In genomic region chr6:119312875-119313338, GRCh38 we compare ENCODE assay signal across 1 cellular context.
A peak's percentile ranks its signal among the peaks of the same experiment; 100 is the strongest.
TF ChIP-seq lines count a peak whose summit lies in the region.

No MANE protein-coding gene starts in this region.

TF ChIP-seq in K562, 482 proteins besides CTCF, POLR2A, EP300 and RAD21 (continued from another document and continues in another):
- TF ChIP-seq STAT6 (CRISPR knock-in tag; IDR thresholded peaks at IDR 0.05) (no peak), FOXJ3 (CRISPR knock-in tag; IDR thresholded peaks at IDR 0.05) (no peak), KDM2B (CRISPR knock-in tag; IDR thresholded peaks at IDR 0.05) (no peak), MAFK (IDR thresholded peaks at IDR 0.05; ENCODE audit: low read length) (no peak), RB1 (IDR thresholded peaks at IDR 0.05; ENCODE audit: low read depth) (no peak), SIRT6 (IDR thresholded peaks at IDR 0.05; ENCODE audit: low read depth, low read length) (no peak), ZNF277 (CRISPR knock-in tag; IDR thresholded peaks at IDR 0.05; ENCODE audit: borderline replicate concordance) (no peak), ZNF217 (CRISPR knock-in tag; IDR thresholded peaks at IDR 0.05) (no peak), MLX (CRISPR knock-in tag; conservative IDR thresholded peaks at IDR 0.05) (no peak), E2F5 (CRISPR knock-in tag; IDR thresholded peaks at IDR 0.05) (no peak), ZNF121 (CRISPR knock-in tag; conservative IDR thresholded peaks at IDR 0.05) (no peak), SRSF3 (IDR thresholded peaks at IDR 0.05; ENCODE audit: insufficient read depth, low read length) (no peak), SRSF9 (IDR thresholded peaks at IDR 0.05; ENCODE audit: borderline replicate concordance, low read depth, low read length) (no peak), TOE1 (IDR thresholded peaks at IDR 0.05; ENCODE audit: borderline replicate concordance) (no peak), TOE1 (CRISPR knock-in tag; IDR thresholded peaks at IDR 0.05; ENCODE audit: borderline replicate concordance, low read depth) (no peak), CEBPZ (IDR thresholded peaks at IDR 0.05; ENCODE audit: borderline replicate concordance, low read depth, low read length) (no peak), SMAD3 (CRISPR knock-in tag; conservative IDR thresholded peaks at IDR 0.05) (no peak), ZNF699 (CRISPR knock-in tag; IDR thresholded peaks at IDR 0.05; ENCODE audit: insufficient replicate concordance) (no peak), SMARCA4 (IDR thresholded peaks at IDR 0.05) (peak; percentile 82), SAP30 (IDR thresholded peaks at IDR 0.05; ENCODE audit: borderline replicate concordance, insufficient read depth, low read depth, low read length, poor library complexity, severe bottlenecking) (no peak), FOXO4 (CRISPR knock-in tag; IDR thresholded peaks at IDR 0.05) (no peak), LARP7 (IDR thresholded peaks at IDR 0.05) (no peak), NFIC (IDR thresholded peaks at IDR 0.05) (peak; percentile 50; the same call in 1 of the 2 replicates), MTF1 (CRISPR knock-in tag; IDR thresholded peaks at IDR 0.05; ENCODE audit: borderline replicate concordance) (no peak), CCAR2 (IDR thresholded peaks at IDR 0.05; ENCODE audit: low read depth, low read length) (no peak), PCBP1 (IDR thresholded peaks at IDR 0.05; ENCODE audit: low read depth, low read length, poor library complexity, severe bottlenecking) (no peak), CBFB (CRISPR knock-in tag; IDR thresholded peaks at IDR 0.05) (no peak), RFX1 (IDR thresholded peaks at IDR 0.05) (no peak), ZSCAN29 (IDR thresholded peaks at IDR 0.05) (no peak), ZFPM2 (CRISPR knock-in tag; IDR thresholded peaks at IDR 0.05) (no peak), BACH1 (tag; IDR thresholded peaks at IDR 0.05) (no peak; the same call in 1 of the 2 replicates), ESRRA (IDR thresholded peaks at IDR 0.05; ENCODE audit: borderline replicate concordance, low read depth) (peak; percentile 98), TEAD2 (tag; IDR thresholded peaks at IDR 0.05) (no peak), SP1 (CRISPR knock-in tag; IDR thresholded peaks at IDR 0.05) (no peak), SRSF1 (IDR thresholded peaks at IDR 0.05; ENCODE audit: low read depth, low read length) (no peak), ATF7 (IDR thresholded peaks at IDR 0.05) (peak; percentile 70; the same call in 1 of the 2 replicates), SNRNP70 (optimal IDR thresholded peaks at IDR 0.05; ENCODE audit: low read depth, low read length) (no peak), ZNF445 (CRISPR knock-in tag; IDR thresholded peaks at IDR 0.05; ENCODE audit: low read depth) (no peak), KAT2B (IDR thresholded peaks at IDR 0.05; ENCODE audit: low read depth, low read length) (no peak), TAF1 (IDR thresholded peaks at IDR 0.05; ENCODE audit: control insufficient read depth, extremely low read depth, insufficient read depth, low read length, severe bottlenecking) (no peak), ARID3A (IDR thresholded peaks at IDR 0.05; ENCODE audit: borderline replicate concordance, low read depth, low read length) (peak; percentile 71; the same call in 1 of the 2 replicates), MCM7 (IDR thresholded peaks at IDR 0.05) (no peak), ZNF778 (CRISPR knock-in tag; IDR thresholded peaks at IDR 0.05) (no peak), ZSCAN32 (CRISPR knock-in tag; IDR thresholded peaks at IDR 0.05) (no peak)
- TF ChIP-seq, protein P1, sequence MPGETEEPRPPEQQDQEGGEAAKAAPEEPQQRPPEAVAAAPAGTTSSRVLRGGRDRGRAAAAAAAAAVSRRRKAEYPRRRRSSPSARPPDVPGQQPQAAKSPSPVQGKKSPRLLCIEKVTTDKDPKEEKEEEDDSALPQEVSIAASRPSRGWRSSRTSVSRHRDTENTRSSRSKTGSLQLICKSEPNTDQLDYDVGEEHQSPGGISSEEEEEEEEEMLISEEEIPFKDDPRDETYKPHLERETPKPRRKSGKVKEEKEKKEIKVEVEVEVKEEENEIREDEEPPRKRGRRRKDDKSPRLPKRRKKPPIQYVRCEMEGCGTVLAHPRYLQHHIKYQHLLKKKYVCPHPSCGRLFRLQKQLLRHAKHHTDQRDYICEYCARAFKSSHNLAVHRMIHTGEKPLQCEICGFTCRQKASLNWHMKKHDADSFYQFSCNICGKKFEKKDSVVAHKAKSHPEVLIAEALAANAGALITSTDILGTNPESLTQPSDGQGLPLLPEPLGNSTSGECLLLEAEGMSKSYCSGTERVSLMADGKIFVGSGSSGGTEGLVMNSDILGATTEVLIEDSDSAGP (CRISPR knock-in tag; IDR thresholded peaks at IDR 0.05): no peak
- TF ChIP-seq, protein P2, sequence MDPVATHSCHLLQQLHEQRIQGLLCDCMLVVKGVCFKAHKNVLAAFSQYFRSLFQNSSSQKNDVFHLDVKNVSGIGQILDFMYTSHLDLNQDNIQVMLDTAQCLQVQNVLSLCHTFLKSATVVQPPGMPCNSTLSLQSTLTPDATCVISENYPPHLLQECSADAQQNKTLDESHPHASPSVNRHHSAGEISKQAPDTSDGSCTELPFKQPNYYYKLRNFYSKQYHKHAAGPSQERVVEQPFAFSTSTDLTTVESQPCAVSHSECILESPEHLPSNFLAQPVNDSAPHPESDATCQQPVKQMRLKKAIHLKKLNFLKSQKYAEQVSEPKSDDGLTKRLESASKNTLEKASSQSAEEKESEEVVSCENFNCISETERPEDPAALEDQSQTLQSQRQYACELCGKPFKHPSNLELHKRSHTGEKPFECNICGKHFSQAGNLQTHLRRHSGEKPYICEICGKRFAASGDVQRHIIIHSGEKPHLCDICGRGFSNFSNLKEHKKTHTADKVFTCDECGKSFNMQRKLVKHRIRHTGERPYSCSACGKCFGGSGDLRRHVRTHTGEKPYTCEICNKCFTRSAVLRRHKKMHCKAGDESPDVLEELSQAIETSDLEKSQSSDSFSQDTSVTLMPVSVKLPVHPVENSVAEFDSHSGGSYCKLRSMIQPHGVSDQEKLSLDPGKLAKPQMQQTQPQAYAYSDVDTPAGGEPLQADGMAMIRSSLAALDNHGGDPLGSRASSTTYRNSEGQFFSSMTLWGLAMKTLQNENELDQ (CRISPR knock-in tag; IDR thresholded peaks at IDR 0.05; ENCODE audit: borderline replicate concordance): no peak
